Comparison of ENCODE assay signal across 1 cellular context in the genomic region with DNA sequence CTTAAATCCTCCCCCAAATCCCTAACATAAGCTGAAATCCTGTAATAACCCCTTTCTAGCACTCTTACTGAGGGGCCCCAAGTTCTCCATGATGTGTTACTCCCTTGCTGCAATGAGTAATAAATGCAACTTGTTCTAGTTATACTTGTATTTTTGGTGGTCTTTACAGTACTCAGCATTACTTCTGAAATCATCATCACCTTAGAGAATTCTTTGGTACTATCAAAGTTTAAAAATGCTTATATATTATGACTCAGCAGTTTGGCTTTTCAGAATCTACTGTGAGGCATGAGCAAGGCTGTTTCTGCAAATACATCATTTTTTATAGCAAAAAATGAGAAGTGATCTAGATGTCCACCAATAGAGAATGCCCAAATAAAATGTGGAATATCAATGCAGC.
TF ChIP-seq lines count a peak whose summit lies in the region.

No MANE protein-coding gene starts in this region.

TF ChIP-seq in endothelial cell of umbilical vein, 7 proteins besides CTCF, POLR2A, EP300 and RAD21:
- TF ChIP-seq GATA2 (IDR thresholded peaks at IDR 0.05; ENCODE audit: insufficient read depth, insufficient read length, low read depth, low read length) = no peak
- TF ChIP-seq JUN (IDR thresholded peaks at IDR 0.05; ENCODE audit: borderline replicate concordance, insufficient read depth, insufficient read length, low read depth) = no peak
- TF ChIP-seq EZH2 (IDR thresholded peaks at IDR 0.05; ENCODE audit: borderline replicate concordance, low read depth, low read length, severe bottlenecking) = no peak
- TF ChIP-seq, protein P1, sequence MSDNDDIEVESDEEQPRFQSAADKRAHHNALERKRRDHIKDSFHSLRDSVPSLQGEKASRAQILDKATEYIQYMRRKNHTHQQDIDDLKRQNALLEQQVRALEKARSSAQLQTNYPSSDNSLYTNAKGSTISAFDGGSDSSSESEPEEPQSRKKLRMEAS (IDR thresholded peaks at IDR 0.05; ENCODE audit: insufficient read depth, insufficient read length) = no peak
- TF ChIP-seq FOS (IDR thresholded peaks at IDR 0.05; ENCODE audit: borderline replicate concordance, insufficient read depth, low read length) = no peak
- TF ChIP-seq POLR2AphosphoS5 (IDR thresholded peaks at IDR 0.05; ENCODE audit: insufficient read depth, low read depth, low read length) = no peak
- TF ChIP-seq MYC (IDR thresholded peaks at IDR 0.05; ENCODE audit: low read depth, low read length) = no peak
